8 cellular contexts compared by ENCODE assay signal in genomic region chr13:32587014-32587773, GRCh38. TPM values are rescaled to one million over a fixed set of nuclear protein-coding genes. Genes with fewer than 3 reads are reported as not detected.
A peak's percentile ranks its signal among the peaks of the same experiment; 100 is the strongest.
DNase-seq lines count a peak whose midpoint lies in the region; ATAC-seq, FAIRE-seq and TF ChIP-seq lines count a peak whose summit lies in the region.

No MANE protein-coding gene starts in this region.

- no peak for TF ChIP-seq RAD21 in neural cell (conservative IDR thresholded peaks at IDR 0.05)

- peaks cover 4% of the 10 kb centered on the region for H4K20me1 ChIP-seq in neural cell (ENCODE audit: insufficient read depth)

- TF ChIP-seq EP300 in neural cell (conservative IDR thresholded peaks at IDR 0.05; ENCODE audit: poor library complexity, severe bottlenecking) = no peak

- H3K9ac ChIP-seq in neural cell (ENCODE audit: low read length) (peak overlapping the region; percentile 67), stomach smooth muscle (ENCODE audit: low read length in 2 of 2) (peak overlapping the region; percentile 76 to 80)

- peak; percentile 37 for ATAC-seq in HG03442 (IDR thresholded peaks at IDR 0.05; ENCODE audit: unreplicated experiment)

- DNase-seq in C1 segment of cervical spinal cord (lab: John Stamatoyannopoulos, UW) (peak in 13 of 14 donors; percentile 32 to 78 (median 53)), GM19239 (ENCODE audit: insufficient read length, low spot score) (peak; percentile 33), Peyer's patch (peak; percentile 63 to 83 (median 72)), foreskin fibroblast (peak; percentile 52 to 78)
- DNase-seq in activated T-helper 9 cell treated with anti-CD3 and anti-CD28 coated beads, Interleukin-2, amount 50 U/mL, for 16 hours (ENCODE audit: low read depth) = peak; percentile 51

- peak in 2 of 6 experiments; percentile 19 to 24 for TF ChIP-seq CTCF in Peyer's patch (IDR thresholded peaks at IDR 0.05)
- no peak for TF ChIP-seq CTCF in foreskin fibroblast (IDR thresholded peaks at IDR 0.05; ENCODE audit: low read depth, low read length)
- no peak for TF ChIP-seq CTCF in neural cell (IDR thresholded peaks at IDR 0.05; ENCODE audit: poor library complexity, severe bottlenecking)

- H3K27ac ChIP-seq in Peyer's patch (peak overlapping the region; percentile 70 to 98 (median 94)), neural cell (ENCODE audit: low read length) (peak overlapping the region; percentile 58), stomach smooth muscle (ENCODE audit: low read length) (peak overlapping the region; percentile 82)

- H3K36me3 ChIP-seq in Peyer's patch = no peaks in the 10 kb centered on the region
- no peaks in the 10 kb centered on the region for H3K36me3 ChIP-seq in neural cell (ENCODE audit: insufficient read depth, low read length)
- H3K36me3 ChIP-seq in stomach smooth muscle (ENCODE audit: control insufficient read depth in 2 of 2, insufficient read depth in 2 of 2, low read length in 2 of 2) = no peaks in the 10 kb centered on the region

- H3K9me3 ChIP-seq in Peyer's patch (no peaks in the 10 kb centered on the region), neural cell (ENCODE audit: low read length) (no peaks in the 10 kb centered on the region), stomach smooth muscle (ENCODE audit: control insufficient read depth in 2 of 2, low read length in 2 of 2) (no peaks in the 10 kb centered on the region)

- H3K4me1 ChIP-seq in Peyer's patch (peaks cover 0 to 7% (median 0%) of the 10 kb centered on the region in 4 donors), stomach smooth muscle (ENCODE audit: control insufficient read depth, insufficient read depth, low read length) (peaks cover 10% of the 10 kb centered on the region)

- H3K4me2 ChIP-seq in neural cell (ENCODE audit: low read length) = peak overlapping the region; percentile 90

- H3K27me3 ChIP-seq in Peyer's patch = no peaks in the 10 kb centered on the region
- H3K27me3 ChIP-seq in neural cell (ENCODE audit: insufficient read depth, low read depth, low read length) = no peaks in the 10 kb centered on the region
- H3K27me3 ChIP-seq in stomach smooth muscle (ENCODE audit: control insufficient read depth in 1 of 2, insufficient read depth in 2 of 2, low read length in 2 of 2) = no peaks in the 10 kb centered on the region

- H3K9me2 ChIP-seq in neural cell (ENCODE audit: insufficient read depth, low read length) = no peaks in the 10 kb centered on the region

- no peaks in the 10 kb centered on the region for H3F3A ChIP-seq in neural cell (ENCODE audit: insufficient read depth, low read length, poor library complexity, severe bottlenecking)

- peak overlapping the region; percentile 23 for H2AFZ ChIP-seq in neural cell (ENCODE audit: low read depth, low read length)

- peaks cover 48% of the 10 kb centered on the region for H3K79me2 ChIP-seq in neural cell (replicated peaks; ENCODE audit: insufficient read depth, low read length)

- peak; percentile 92 for FAIRE-seq in GM19239 (lab: Jason Lieb, UNC)

- no peak for TF ChIP-seq POLR2A in Peyer's patch (IDR thresholded peaks at IDR 0.05)

- H3K4me3 ChIP-seq in Peyer's patch (peak overlapping the region; percentile 56 to 97 (median 84)), foreskin fibroblast (ENCODE audit: low read depth in 1 of 2, low read length in 2 of 2) (peak overlapping the region; percentile 77 to 94), neural cell (ENCODE audit: low read length) (peak overlapping the region; percentile 90), stomach smooth muscle (ENCODE audit: low read length in 2 of 2) (peak overlapping the region; percentile 91 to 93)

TF ChIP-seq in neural cell, 6 proteins besides CTCF, POLR2A, EP300 and RAD21:
- TF ChIP-seq MXI1 (conservative IDR thresholded peaks at IDR 0.05; ENCODE audit: poor library complexity, severe bottlenecking) = peak; percentile 24
- TF ChIP-seq POLR2AphosphoS5 (IDR thresholded peaks at IDR 0.05) = peak; percentile 16
- no peak for TF ChIP-seq SMC3 (conservative IDR thresholded peaks at IDR 0.05; ENCODE audit: poor library complexity)
TF ChIP-seq in neural cell: peak in this region for 2.

RNA-seq across cellular contexts. Expression of gene PDS5B, which starts 0.9 kb away (rescaled TPM):
- 10 to 100 TPM; 26.6 to 61.1 (median 28.9) TPM for total RNA-seq in Peyer's patch
- polyA plus RNA-seq in neural cell = 27.6 and 28.9 TPM in 2 replicates
- polyA minus RNA-seq in neural cell = 150 and 191 TPM in 2 replicates

RNA-seq across cellular contexts. Expression of gene N4BP2L2, which starts 48.6 kb away (rescaled TPM):
- 100 to 1,000 TPM; 159 to 263 (median 205) TPM for total RNA-seq in Peyer's patch
- polyA plus RNA-seq in neural cell = 105 and 317 TPM in 2 replicates
- polyA minus RNA-seq in neural cell = 189 and 220 TPM in 2 replicates

Comparison
In these comparisons a context has a peak if more than half of its experiments do, and no peak if none do; other contexts are left out.
1. Peak in every context shown above with its lines: DNase-seq, ATAC-seq, H3K4me3 ChIP-seq and H3K27ac ChIP-seq.